In the genomic region with DNA sequence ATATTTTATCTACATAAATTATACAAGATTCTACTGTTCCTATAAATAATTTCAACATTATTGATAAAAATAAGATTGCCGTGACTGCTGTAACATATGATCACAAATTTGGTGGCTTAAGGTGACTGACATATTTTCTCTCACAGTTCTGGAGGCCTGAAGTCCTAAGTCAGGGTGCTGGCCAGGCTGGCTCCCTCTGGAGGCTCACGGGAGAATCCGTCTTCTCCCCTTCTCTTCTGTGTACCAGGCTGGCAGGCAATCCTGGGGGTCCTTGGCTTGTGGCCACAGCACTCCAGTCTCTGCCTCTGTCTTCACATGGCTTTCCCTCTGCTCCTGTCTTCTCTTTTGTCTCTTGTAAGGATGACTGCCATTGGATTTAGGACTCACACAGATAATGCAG, we compare ENCODE assay signal across 1 cellular context.
A peak's percentile ranks its signal among the peaks of the same experiment; 100 is the strongest.
TF ChIP-seq lines count a peak whose summit lies in the region.

No MANE protein-coding gene starts in this region.

TF ChIP-seq in K562, 482 proteins besides CTCF, POLR2A, EP300 and RAD21:
- no peak for TF ChIP-seq GTF2E2 (tag; IDR thresholded peaks at IDR 0.05)
- TF ChIP-seq, protein P1, sequence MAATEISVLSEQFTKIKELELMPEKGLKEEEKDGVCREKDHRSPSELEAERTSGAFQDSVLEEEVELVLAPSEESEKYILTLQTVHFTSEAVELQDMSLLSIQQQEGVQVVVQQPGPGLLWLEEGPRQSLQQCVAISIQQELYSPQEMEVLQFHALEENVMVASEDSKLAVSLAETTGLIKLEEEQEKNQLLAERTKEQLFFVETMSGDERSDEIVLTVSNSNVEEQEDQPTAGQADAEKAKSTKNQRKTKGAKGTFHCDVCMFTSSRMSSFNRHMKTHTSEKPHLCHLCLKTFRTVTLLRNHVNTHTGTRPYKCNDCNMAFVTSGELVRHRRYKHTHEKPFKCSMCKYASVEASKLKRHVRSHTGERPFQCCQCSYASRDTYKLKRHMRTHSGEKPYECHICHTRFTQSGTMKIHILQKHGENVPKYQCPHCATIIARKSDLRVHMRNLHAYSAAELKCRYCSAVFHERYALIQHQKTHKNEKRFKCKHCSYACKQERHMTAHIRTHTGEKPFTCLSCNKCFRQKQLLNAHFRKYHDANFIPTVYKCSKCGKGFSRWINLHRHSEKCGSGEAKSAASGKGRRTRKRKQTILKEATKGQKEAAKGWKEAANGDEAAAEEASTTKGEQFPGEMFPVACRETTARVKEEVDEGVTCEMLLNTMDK (IDR thresholded peaks at IDR 0.05; ENCODE audit: borderline replicate concordance, insufficient read depth, low read depth, low read length, poor library complexity, severe bottlenecking), result peak; percentile 27
